ENCODE assay signal across 1 cellular context in the genomic region with DNA sequence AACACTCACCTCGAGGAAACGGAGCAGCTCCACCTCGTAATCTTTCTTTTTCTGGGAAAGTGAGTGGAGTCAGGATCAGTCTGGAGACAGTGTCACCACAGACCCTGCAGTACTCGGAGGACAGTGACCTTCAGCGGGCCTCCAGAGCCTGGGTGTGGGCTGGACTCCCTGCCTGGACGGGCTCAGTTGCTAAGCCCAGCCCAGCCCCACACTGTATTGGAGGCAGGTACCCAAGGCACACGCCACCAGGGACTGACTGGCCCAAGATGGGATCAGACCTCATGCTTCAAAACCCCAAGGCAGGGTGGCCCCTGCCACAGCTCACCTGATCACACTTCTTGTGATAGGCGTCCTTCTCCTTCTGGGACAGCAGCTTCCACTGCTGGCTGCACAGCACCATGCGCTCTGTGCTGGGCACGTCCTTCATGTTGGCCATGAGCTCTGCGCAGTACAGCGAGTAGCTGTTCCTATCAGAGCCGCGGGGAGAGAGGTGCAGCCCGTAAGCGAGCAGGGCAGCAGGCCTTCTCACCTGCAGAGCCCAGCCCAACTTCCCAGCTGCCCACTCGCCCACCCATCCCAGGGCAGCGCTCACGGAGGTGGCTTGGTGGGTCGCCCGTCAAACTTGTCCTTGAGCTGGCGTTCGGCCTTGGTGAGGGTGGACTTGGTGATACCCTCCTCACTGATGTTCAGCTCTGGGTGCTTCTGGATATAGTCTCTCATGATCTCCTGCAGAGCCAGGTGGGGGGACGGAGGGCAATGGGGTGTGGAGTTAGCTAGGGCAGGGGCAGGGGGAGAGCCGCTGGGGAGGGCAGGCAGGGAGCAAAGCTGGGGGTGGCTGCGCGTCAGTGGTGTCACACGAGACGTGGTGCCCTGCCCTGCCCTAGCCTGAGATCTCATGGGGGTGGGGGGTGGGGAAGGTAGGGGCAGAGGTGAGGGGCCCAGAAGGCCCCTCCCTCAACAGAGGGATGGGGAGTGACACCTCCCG.
TF ChIP-seq lines count a peak whose summit lies in the region.

No MANE protein-coding gene starts in this region.

TF ChIP-seq in H1, 55 proteins besides CTCF, POLR2A, EP300 and RAD21:
- TF ChIP-seq SP4 (IDR thresholded peaks at IDR 0.05; ENCODE audit: low read length), result no peak
- no peak for TF ChIP-seq CBX5 (IDR thresholded peaks at IDR 0.05; ENCODE audit: low read depth, low read length)
